21 cellular contexts compared by ENCODE assay signal in the genomic region with DNA sequence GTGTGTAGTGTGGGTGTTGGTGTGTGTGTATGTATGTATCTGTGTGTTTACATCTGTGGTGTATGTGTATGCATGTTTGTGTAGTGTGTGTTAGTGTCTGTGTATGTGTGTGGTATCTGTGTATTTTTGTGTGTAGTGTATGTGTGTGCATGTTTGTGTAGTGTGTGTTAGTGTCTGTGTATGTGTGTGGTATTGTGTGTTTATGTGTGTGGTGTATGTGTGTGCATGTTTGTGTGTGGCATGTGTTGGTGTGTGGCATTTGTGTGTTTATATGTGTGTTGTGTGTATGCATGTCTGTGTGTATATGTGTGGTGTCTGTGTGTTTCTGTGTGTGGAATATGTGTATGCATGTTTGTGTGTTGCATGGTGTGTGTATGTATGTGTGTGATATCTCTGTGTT.
DNase-seq lines count a peak whose midpoint lies in the region; ATAC-seq, FAIRE-seq and TF ChIP-seq lines count a peak whose summit lies in the region.
"Had no signal": no experiment of that assay in that cellular context is flagged by ENCODE, and none has a peak within 500 bp of the region (broad histone marks: within the 10 kb centered on the region; RNA-seq: fewer than 3 reads in every experiment).

No MANE protein-coding gene starts in this region.

- no peak overlapping the region for H3K4ac ChIP-seq in neuronal stem cell (ENCODE audit: low read length)

- no peaks in the 10 kb centered on the region for H4K20me1 ChIP-seq in astrocyte (ENCODE audit: insufficient read depth, low read length)
- H4K20me1 ChIP-seq: BLaER1 treated with 17β-estradiol and CSF1 and Interleukin-3, amounts not matched to agents 10 nM and 100 nM had no signal

- no peak overlapping the region for H3K4me3 Mint-ChIP-seq in astrocyte (ENCODE audit: unreplicated experiment)
- H3K4me3 Mint-ChIP-seq: CD14-positive monocyte; CD4-positive, alpha-beta T cell; CD8-positive, alpha-beta memory T cell; GM23338 had no signal

- H2BK5ac ChIP-seq in neuronal stem cell (ENCODE audit: low read length), result no peak overlapping the region

- no peak overlapping the region for H3K18ac ChIP-seq in neuronal stem cell (ENCODE audit: low read length)

- H3K9me3 Mint-ChIP-seq in astrocyte (ENCODE audit: unreplicated experiment), result no peaks in the 10 kb centered on the region
- H3K9me3 Mint-ChIP-seq: CD4-positive, alpha-beta T cell; CD8-positive, alpha-beta memory T cell had no signal

- H3K4me2 ChIP-seq in astrocyte (ENCODE audit: low read length) (no peak overlapping the region), neuronal stem cell (ENCODE audit: insufficient read depth, low read length, poor library complexity, severe bottlenecking) (no peak overlapping the region)
- H3K4me2 ChIP-seq: A549, GM23338 had no signal

- TF ChIP-seq CTCF in D721Med (IDR thresholded peaks at IDR 0.05; ENCODE audit: insufficient read depth, missing control alignments), result no peak
- no peak for TF ChIP-seq CTCF in astrocyte (IDR thresholded peaks at IDR 0.05; ENCODE audit: insufficient read depth, low read depth, low read length)
- TF ChIP-seq CTCF in upper lobe of left lung (IDR thresholded peaks at IDR 0.05), result no peak

- no peaks in the 10 kb centered on the region for H3K79me2 ChIP-seq in astrocyte (ENCODE audit: insufficient read depth, low read length)

- TF ChIP-seq EP300 in upper lobe of left lung (IDR thresholded peaks at IDR 0.05), result no peak

- no peak for TF ChIP-seq POLR2A in upper lobe of left lung (IDR thresholded peaks at IDR 0.05)

- POLR2A ChIA-PET in HEK293T (lab: Yijun Ruan, JAX), result no interaction called here

- FAIRE-seq in D721Med (lab: Jason Lieb, UNC) (peak; percentile 41), astrocyte (lab: Jason Lieb, UNC) (peak; percentile 80)
- FAIRE-seq: A549, H54 had no signal

- peaks cover 14% of the 10 kb centered on the region for H3K27me3 Mint-ChIP-seq in astrocyte (ENCODE audit: low read depth, unreplicated experiment)

- H3K27me3 ChIP-seq in astrocyte (ENCODE audit: insufficient read depth, low read length) (no peaks in the 10 kb centered on the region), neuronal stem cell (ENCODE audit: control insufficient read depth in 3 of 3, insufficient read depth in 3 of 3, low read depth in 1 of 3, low read length in 3 of 3) (peaks cover 0 to 3% (median 0%) of the 10 kb centered on the region in 3 experiments), upper lobe of left lung (no peaks in the 10 kb centered on the region)

- no peak overlapping the region for H4K8ac ChIP-seq in neuronal stem cell (ENCODE audit: low read depth, low read length)

- no peak overlapping the region for H3K27ac ChIP-seq in astrocyte (ENCODE audit: low read depth, low read length)
- H3K27ac ChIP-seq in neuronal stem cell (replicated peaks; ENCODE audit: low read length), result no peak overlapping the region
- no peak overlapping the region for H3K27ac ChIP-seq in upper lobe of left lung
- H3K27ac ChIP-seq: A549; BLaER1 treated with 17β-estradiol and CSF1 and Interleukin-3, amounts not matched to agents 10 nM and 100 nM had no signal

- H2AFZ ChIP-seq in astrocyte (ENCODE audit: low read depth, low read length) (no peak overlapping the region), neuronal stem cell (ENCODE audit: low read length) (no peak overlapping the region)
- H2AFZ ChIP-seq: GM23338 had no signal

- H2BK15ac ChIP-seq in neuronal stem cell (ENCODE audit: low read length), result no peak overlapping the region

- no peaks in the 10 kb centered on the region for H3K36me3 Mint-ChIP-seq in astrocyte (ENCODE audit: low read depth, unreplicated experiment)
- H3K36me3 Mint-ChIP-seq: CD14-positive monocyte; CD8-positive, alpha-beta memory T cell had no signal

- H3K27ac Mint-ChIP-seq in astrocyte (ENCODE audit: unreplicated experiment), result no peak overlapping the region
- H3K27ac Mint-ChIP-seq: CD14-positive monocyte; CD4-positive, alpha-beta T cell; CD8-positive, alpha-beta memory T cell; GM23338 had no signal

- peaks cover 3% of the 10 kb centered on the region for H3K4me1 ChIP-seq in astrocyte (ENCODE audit: insufficient read depth, low read length)
- peaks cover 14 to 16% of the 10 kb centered on the region in 2 donors for H3K4me1 ChIP-seq in neuronal stem cell (ENCODE audit: control insufficient read depth in 2 of 2, insufficient read depth in 1 of 2, low read depth in 1 of 2, low read length in 2 of 2)
- peaks cover 0 to 11% (median 8%) of the 10 kb centered on the region in 4 donors for H3K4me1 ChIP-seq in upper lobe of left lung
- H3K4me1 ChIP-seq: A549, HAP-1 had no signal

- no peak overlapping the region for H2AK5ac ChIP-seq in neuronal stem cell (ENCODE audit: low read depth, low read length)

- no peaks in the 10 kb centered on the region for H3K4me1 Mint-ChIP-seq in astrocyte (ENCODE audit: low read depth, unreplicated experiment)

- no peak overlapping the region for H3K14ac ChIP-seq in neuronal stem cell (ENCODE audit: low read length)

- H3K4me3 ChIP-seq in astrocyte (ENCODE audit: insufficient read depth, low read depth, low read length), result no peak overlapping the region
- no peak overlapping the region for H3K4me3 ChIP-seq in neuronal stem cell (ENCODE audit: low read length in 2 of 2)
- H3K4me3 ChIP-seq in upper lobe of left lung, result no peak overlapping the region
- H3K4me3 ChIP-seq: A549; BLaER1 treated with 17β-estradiol and CSF1 and Interleukin-3, amounts not matched to agents 10 nM and 100 nM; GM23338; HAP-1 had no signal

- H3K9me3 ChIP-seq in astrocyte (ENCODE audit: insufficient read depth, low read depth, low read length) (peaks cover 4% of the 10 kb centered on the region), neuronal stem cell (replicated peaks in 1 of 2; ENCODE audit: control insufficient read depth in 2 of 2, insufficient read depth in 1 of 2, low read depth in 1 of 2, low read length in 2 of 2) (peaks cover 0 to 5% of the 10 kb centered on the region in 2 donors), upper lobe of left lung (no peaks in the 10 kb centered on the region)
- H3K9me3 ChIP-seq: A549, BE2C, HAP-1 had no signal

- no peak for DNase-seq in D721Med (ENCODE audit: insufficient read length, low spot score)
- no peak for DNase-seq in HEK293T (ENCODE audit: extremely low spot score)
- DNase-seq in astrocyte (ENCODE audit: low read depth), result no peak
- DNase-seq in neuronal stem cell (ENCODE audit: low spot score), result no peak
- no peak for DNase-seq in midbrain (lab: John Stamatoyannopoulos, UW)
- no peak for DNase-seq in upper lobe of left lung
- DNase-seq: 8988T; ACHN; AML-193; CD4-positive, alpha-beta T cell; CD8-positive, alpha-beta memory T cell; DMS79 treated with DMSO at 0.1 percent for 48 hours; GF-D8 had no signal

- no peak overlapping the region for H2BK120ac ChIP-seq in neuronal stem cell (ENCODE audit: low read depth, low read length)

- H3K9ac ChIP-seq in astrocyte (ENCODE audit: low read length), result no peak overlapping the region
- no peak overlapping the region for H3K9ac ChIP-seq in neuronal stem cell (ENCODE audit: low read depth, low read length, poor library complexity)
- H3K9ac ChIP-seq: BLaER1 treated with 17β-estradiol and CSF1 and Interleukin-3, amounts not matched to agents 10 nM and 100 nM had no signal

- H3K23ac ChIP-seq in neuronal stem cell (ENCODE audit: low read depth, low read length, poor library complexity), result no peak overlapping the region

- no peak overlapping the region for H2BK12ac ChIP-seq in neuronal stem cell (ENCODE audit: low read length)

- H3K79me1 ChIP-seq in neuronal stem cell (ENCODE audit: low read depth, low read length), result no peaks in the 10 kb centered on the region

- H4K91ac ChIP-seq in neuronal stem cell (ENCODE audit: low read depth, low read length, poor library complexity), result peak overlapping the region; percentile 56

- no peaks in the 10 kb centered on the region for H3K36me3 ChIP-seq in astrocyte (ENCODE audit: insufficient read depth, low read length)
- no peaks in the 10 kb centered on the region for H3K36me3 ChIP-seq in neuronal stem cell (replicated peaks in 1 of 2; ENCODE audit: control insufficient read depth in 2 of 2, insufficient read depth in 2 of 2, low read length in 2 of 2)
- no peaks in the 10 kb centered on the region for H3K36me3 ChIP-seq in upper lobe of left lung
- H3K36me3 ChIP-seq: BE2C; BLaER1 treated with 17β-estradiol and CSF1 and Interleukin-3, amounts not matched to agents 10 nM and 100 nM; HAP-1 had no signal

- CTCF ChIA-PET in HEK293T (lab: Yijun Ruan, JAX), result no interaction called here

- no peak for ATAC-seq in upper lobe of left lung (ENCODE audit: low FRiP score in 2 of 2)
- no peak for ATAC-seq in GM19351 (IDR thresholded peaks at IDR 0.05; ENCODE audit: unreplicated experiment)
- ATAC-seq: A549, GM23338 had no signal

TF ChIP-seq in HEK293T, 16 proteins besides CTCF, POLR2A, EP300 and RAD21:
- no peak for TF ChIP-seq BHLHE40 (IDR thresholded peaks at IDR 0.05; ENCODE audit: borderline replicate concordance)
- TF ChIP-seq TARDBP (IDR thresholded peaks at IDR 0.05), result 0 out of 2 replicates have a peak, but pooled peaks have one; percentile 17
TF ChIP-seq in HEK293T: peak in this region for 1.
